ENCODE assay signal across 24 cellular contexts in the genomic region with DNA sequence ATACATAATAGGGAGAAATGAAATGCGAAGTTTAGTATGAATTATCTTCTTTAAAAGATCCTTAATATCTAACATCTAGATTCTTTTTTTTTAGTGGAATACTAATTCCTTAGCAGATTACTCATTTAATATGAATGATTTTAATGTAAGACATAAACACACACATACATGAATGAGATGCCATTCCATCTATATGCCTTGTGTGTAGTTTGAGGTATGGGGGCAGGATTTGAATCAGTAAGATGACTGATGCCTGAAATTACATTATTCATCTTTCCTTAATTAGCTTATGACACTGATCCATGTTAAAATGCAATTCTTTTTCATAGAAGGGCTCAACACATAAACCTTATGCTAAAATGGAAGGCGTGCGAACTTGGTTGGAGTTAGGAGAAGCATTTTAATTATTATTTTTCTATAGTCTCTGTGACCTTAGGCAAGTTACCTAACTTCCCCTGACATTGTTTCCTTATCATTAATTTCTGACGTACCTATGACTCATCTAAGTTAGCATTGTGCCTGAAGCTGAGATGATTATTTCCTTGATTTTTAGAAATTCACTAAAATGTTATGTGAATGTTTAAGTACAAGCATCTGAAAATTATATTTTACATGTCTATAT. TPM values are rescaled to one million over a fixed set of nuclear protein-coding genes. Genes with fewer than 3 reads are reported as not detected.
DNase-seq lines count a peak whose midpoint lies in the region; ATAC-seq, FAIRE-seq and TF ChIP-seq lines count a peak whose summit lies in the region.
"Had no signal": no experiment of that assay in that cellular context is flagged by ENCODE, and none has a peak within 500 bp of the region (broad histone marks: within the 10 kb centered on the region; RNA-seq: fewer than 3 reads in every experiment).

No MANE protein-coding gene starts in this region.

- H3K27me3 Mint-ChIP-seq in naive thymus-derived CD4-positive, alpha-beta T cell = peaks cover 0 to 47% (median 5%) of the 10 kb centered on the region in 5 donors
- H3K27me3 Mint-ChIP-seq: activated B cell treated with CpG ODN at 0.5 μM for 24 hours; dendritic cell treated with granulocyte-macrophage colony-stimulating factor and Interleukin-4, amounts not matched to agents 40 ng/mL and 50 ng/mL, for 4 days had no signal

- POLR2A ChIA-PET in naive thymus-derived CD4-positive, alpha-beta T cell (lab: Charles Lee) = no interaction called here

- H3K9me3 ChIP-seq in RWPE2 (ENCODE audit: severe bottlenecking) (no peaks in the 10 kb centered on the region), sigmoid colon (no peaks in the 10 kb centered on the region)
- H3K9me3 ChIP-seq in naive thymus-derived CD4-positive, alpha-beta T cell (ENCODE audit: control insufficient read depth in 2 of 3, low read length in 3 of 3) = no peaks in the 10 kb centered on the region
- H3K9me3 ChIP-seq: mucosa of descending colon, prostate gland had no signal

- peak; percentile 16 for FAIRE-seq in D721Med (lab: Jason Lieb, UNC)
- FAIRE-seq: urothelium cell line had no signal

- H3K4me1 Mint-ChIP-seq in naive thymus-derived CD4-positive, alpha-beta T cell = no peaks in the 10 kb centered on the region
- H3K4me1 Mint-ChIP-seq: activated B cell treated with CpG ODN at 0.5 μM for 24 hours; stimulated activated effector memory CD8-positive, alpha-beta T cell treated with anti-CD3 and anti-CD28 coated beads, Interleukin-12 subunit alpha, Interleukin-12 subunit beta, amount 100 ng/mL, for 72 hours had no signal

- CTCF ChIA-PET in naive thymus-derived CD4-positive, alpha-beta T cell (lab: Charles Lee) = interaction anchor here (0.5 kb wide), 1 partner anchor 736 kb away, joined by 3 read pairs; no protein-coding TSS in a partner anchor

- no peak for TF ChIP-seq EP300 in sigmoid colon (IDR thresholded peaks at IDR 0.05)

- no peak overlapping the region for H3K27ac Mint-ChIP-seq in naive thymus-derived CD4-positive, alpha-beta T cell
- H3K27ac Mint-ChIP-seq: activated B cell treated with CpG ODN at 0.5 μM for 24 hours; activated CD4-positive, alpha-beta memory T cell treated with anti-CD3 and anti-CD28 coated beads for 36 hours; dendritic cell treated with granulocyte-macrophage colony-stimulating factor and Interleukin-4, amounts not matched to agents 40 ng/mL and 50 ng/mL, for 4 days; GM23338; neural progenitor cell; stimulated activated effector memory CD8-positive, alpha-beta T cell treated with anti-CD3 and anti-CD28 coated beads, Interleukin-12 subunit alpha, Interleukin-12 subunit beta, amount 100 ng/mL, for 72 hours had no signal

- H3K27me3 ChIP-seq in RWPE2 (ENCODE audit: insufficient read depth, poor library complexity, severe bottlenecking) (no peaks in the 10 kb centered on the region), sigmoid colon (peaks cover 0 to 10% (median 0%) of the 10 kb centered on the region in 3 donors)
- H3K27me3 ChIP-seq in naive thymus-derived CD4-positive, alpha-beta T cell (ENCODE audit: control insufficient read depth in 2 of 2, insufficient read depth in 2 of 2, low read length in 2 of 2) = no peaks in the 10 kb centered on the region
- H3K27me3 ChIP-seq: neural progenitor cell had no signal

- DNase-seq in D721Med (ENCODE audit: insufficient read length, low spot score) = no peak
- DNase-seq in HS-5 (ENCODE audit: low read depth) = peak; percentile 52
- DNase-seq in RWPE2 (ENCODE audit: low spot score) = no peak
- no peak for DNase-seq in naive thymus-derived CD4-positive, alpha-beta T cell
- no peak for DNase-seq in stimulated activated CD4-positive, alpha-beta T cell treated with anti-CD3 and anti-CD28 coated beads, Interleukin-12 subunit alpha, Interleukin-12 subunit beta, amount 100 ng/mL, for 4 hours
- no peak for DNase-seq in sigmoid colon
- DNase-seq: activated B cell treated with CpG ODN at 0.5 μM for 24 hours; activated CD4-positive, alpha-beta memory T cell treated with anti-CD3 and anti-CD28 coated beads for 36 hours; activated gamma-delta T cell treated with Interleukin-2 at 50 U/mL for 16 hours; activated T-cell treated with anti-CD3 and anti-CD28 coated beads for 4 hours; C1 segment of cervical spinal cord; foreskin melanocyte; mucosa of descending colon; NCI-H1092; NCI-H187 treated with DMSO at 0.1 percent for 48 hours; stimulated activated CD4-positive, alpha-beta T cell treated with anti-CD3 and anti-CD28 coated beads, Interleukin-2, amount 100 ng/mL, for 24 hours had no signal

- H3K4me1 ChIP-seq in RWPE2 (ENCODE audit: insufficient read depth, poor library complexity, severe bottlenecking) (peaks cover 40% of the 10 kb centered on the region), sigmoid colon (no peaks in the 10 kb centered on the region)
- no peaks in the 10 kb centered on the region for H3K4me1 ChIP-seq in naive thymus-derived CD4-positive, alpha-beta T cell (ENCODE audit: control insufficient read depth in 2 of 2, insufficient read depth in 2 of 2, low read length in 2 of 2)
- H3K4me1 ChIP-seq: prostate gland had no signal

- ATAC-seq in RWPE2 (ENCODE audit: low read depth) (peak; percentile 78), esophagus mucosa (peak; percentile 53), HG02852 (IDR thresholded peaks at IDR 0.05; ENCODE audit: unreplicated experiment) (no peak)
- ATAC-seq in naive thymus-derived CD4-positive, alpha-beta T cell = no peak
- ATAC-seq: GM23338; mucosa of descending colon; stimulated activated effector memory CD8-positive, alpha-beta T cell treated with anti-CD3 and anti-CD28 coated beads, Interleukin-12 subunit alpha, Interleukin-12 subunit beta, amount 100 ng/mL, for 72 hours had no signal

- H3K27ac ChIP-seq in RWPE2 (ENCODE audit: poor library complexity, severe bottlenecking) = peak overlapping the region; percentile 45
- no peak overlapping the region for H3K27ac ChIP-seq in naive thymus-derived CD4-positive, alpha-beta T cell (ENCODE audit: low read depth, low read length)
- no peak overlapping the region for H3K27ac ChIP-seq in sigmoid colon
- H3K27ac ChIP-seq: neural progenitor cell, prostate gland had no signal

- intact Hi-C loops in naive thymus-derived CD4-positive, alpha-beta T cell (cut with micrococcal nuclease) = no loop called here
- intact Hi-C loops in sigmoid colon (cut with DNase I) = loop anchor here (10.0 kb wide), 1 partner anchor 625 kb away; no protein-coding TSS in a partner anchor

- H3K4me3 ChIP-seq in RWPE2 (ENCODE audit: severe bottlenecking) = no peak overlapping the region
- H3K4me3 ChIP-seq in naive thymus-derived CD4-positive, alpha-beta T cell (ENCODE audit: low read length) = no peak overlapping the region
- no peak overlapping the region for H3K4me3 ChIP-seq in sigmoid colon
- H3K4me3 ChIP-seq: GM23338, mucosa of descending colon, neural progenitor cell, prostate gland had no signal

- WGBS in sigmoid colon, 2 donors = 78 to 91% methylated on average over 4 of the region's 4 CpGs

- H3K36me3 Mint-ChIP-seq in naive thymus-derived CD4-positive, alpha-beta T cell = no peaks in the 10 kb centered on the region
- H3K36me3 Mint-ChIP-seq: activated CD4-positive, alpha-beta memory T cell treated with anti-CD3 and anti-CD28 coated beads for 36 hours; neural progenitor cell; stimulated activated effector memory CD8-positive, alpha-beta T cell treated with anti-CD3 and anti-CD28 coated beads, Interleukin-12 subunit alpha, Interleukin-12 subunit beta, amount 100 ng/mL, for 72 hours had no signal

- TF ChIP-seq CTCF in D721Med (IDR thresholded peaks at IDR 0.05; ENCODE audit: insufficient read depth, missing control alignments) = no peak
- no peak for TF ChIP-seq CTCF in RWPE2 (IDR thresholded peaks at IDR 0.05; ENCODE audit: poor library complexity, severe bottlenecking)
- TF ChIP-seq CTCF in sigmoid colon (IDR thresholded peaks at IDR 0.05) = no peak

- H3K36me3 ChIP-seq in RWPE2 (ENCODE audit: low read depth) (peaks cover 4% of the 10 kb centered on the region; the same call in 1 of the 2 replicates), sigmoid colon (no peaks in the 10 kb centered on the region)
- no peaks in the 10 kb centered on the region for H3K36me3 ChIP-seq in naive thymus-derived CD4-positive, alpha-beta T cell (ENCODE audit: control insufficient read depth in 2 of 3, insufficient read depth in 3 of 3, low read length in 3 of 3)
- H3K36me3 ChIP-seq: neural progenitor cell, prostate gland had no signal

- H3K4me3 Mint-ChIP-seq in naive thymus-derived CD4-positive, alpha-beta T cell = no peak overlapping the region
- H3K4me3 Mint-ChIP-seq: activated B cell treated with CpG ODN at 0.5 μM for 24 hours; activated CD4-positive, alpha-beta memory T cell treated with anti-CD3 and anti-CD28 coated beads for 36 hours; dendritic cell treated with granulocyte-macrophage colony-stimulating factor and Interleukin-4, amounts not matched to agents 40 ng/mL and 50 ng/mL, for 4 days; GM23338; neural progenitor cell; stimulated activated effector memory CD8-positive, alpha-beta T cell treated with anti-CD3 and anti-CD28 coated beads, Interleukin-12 subunit alpha, Interleukin-12 subunit beta, amount 100 ng/mL, for 72 hours had no signal

- H3K9me3 Mint-ChIP-seq in naive thymus-derived CD4-positive, alpha-beta T cell = no peaks in the 10 kb centered on the region
- H3K9me3 Mint-ChIP-seq: activated B cell treated with CpG ODN at 0.5 μM for 24 hours; activated CD4-positive, alpha-beta memory T cell treated with anti-CD3 and anti-CD28 coated beads for 36 hours; dendritic cell treated with granulocyte-macrophage colony-stimulating factor and Interleukin-4, amounts not matched to agents 40 ng/mL and 50 ng/mL, for 4 days; GM23338; neural progenitor cell; stimulated activated effector memory CD8-positive, alpha-beta T cell treated with anti-CD3 and anti-CD28 coated beads, Interleukin-12 subunit alpha, Interleukin-12 subunit beta, amount 100 ng/mL, for 72 hours had no signal

- no peak for TF ChIP-seq POLR2A in sigmoid colon (IDR thresholded peaks at IDR 0.05)

RNA-seq across cellular contexts. Expression of gene BNIP2, which starts 10.8 kb away (rescaled TPM):
- total RNA-seq in esophagus mucosa = 39.9 TPM
- 100 to 1,000 TPM in 1 of 5 experiments, 10 to 100 TPM in 4; 76.1 to 116 (median 87.0) TPM for total RNA-seq in naive thymus-derived CD4-positive, alpha-beta T cell
- polyA plus RNA-seq in naive thymus-derived CD4-positive, alpha-beta T cell = 100 to 1,000 TPM in 1 of 2 donors, 10 to 100 TPM in 1; 98.3 to 109 TPM
- 100 to 1,000 TPM; 115 to 199 (median 142) TPM for total RNA-seq in sigmoid colon
- polyA plus RNA-seq in sigmoid colon = 10 to 100 TPM; 28.8 to 33.5 (median 33.3) TPM

RNA-seq across cellular contexts. Expression of gene GTF2A2, which starts 42.6 kb away (rescaled TPM):
- total RNA-seq in esophagus mucosa (61.5 TPM), sigmoid colon (10 to 100 TPM; 33.7 to 48.2 (median 35.7) TPM)
- 100 to 1,000 TPM in 1 of 5 experiments, 10 to 100 TPM in 4; 46.6 to 124 (median 50.1) TPM for total RNA-seq in naive thymus-derived CD4-positive, alpha-beta T cell
- 100 to 1,000 TPM in 1 of 2 donors, 10 to 100 TPM in 1; 84.8 to 135 TPM for polyA plus RNA-seq in naive thymus-derived CD4-positive, alpha-beta T cell
- polyA plus RNA-seq in sigmoid colon = 10 to 100 TPM; 55.3 to 98.0 (median 80.5) TPM

Comparison
In these comparisons a context has a peak if more than half of its experiments do, and no peak if none do; other contexts are left out.
1. ATAC-seq: peak in RWPE2 (single experiment) and esophagus mucosa (single experiment); none in naive thymus-derived CD4-positive, alpha-beta T cell (single experiment) and HG02852 (single experiment).